Comparison of ENCODE assay signal across 1 cellular context in the genomic region with DNA sequence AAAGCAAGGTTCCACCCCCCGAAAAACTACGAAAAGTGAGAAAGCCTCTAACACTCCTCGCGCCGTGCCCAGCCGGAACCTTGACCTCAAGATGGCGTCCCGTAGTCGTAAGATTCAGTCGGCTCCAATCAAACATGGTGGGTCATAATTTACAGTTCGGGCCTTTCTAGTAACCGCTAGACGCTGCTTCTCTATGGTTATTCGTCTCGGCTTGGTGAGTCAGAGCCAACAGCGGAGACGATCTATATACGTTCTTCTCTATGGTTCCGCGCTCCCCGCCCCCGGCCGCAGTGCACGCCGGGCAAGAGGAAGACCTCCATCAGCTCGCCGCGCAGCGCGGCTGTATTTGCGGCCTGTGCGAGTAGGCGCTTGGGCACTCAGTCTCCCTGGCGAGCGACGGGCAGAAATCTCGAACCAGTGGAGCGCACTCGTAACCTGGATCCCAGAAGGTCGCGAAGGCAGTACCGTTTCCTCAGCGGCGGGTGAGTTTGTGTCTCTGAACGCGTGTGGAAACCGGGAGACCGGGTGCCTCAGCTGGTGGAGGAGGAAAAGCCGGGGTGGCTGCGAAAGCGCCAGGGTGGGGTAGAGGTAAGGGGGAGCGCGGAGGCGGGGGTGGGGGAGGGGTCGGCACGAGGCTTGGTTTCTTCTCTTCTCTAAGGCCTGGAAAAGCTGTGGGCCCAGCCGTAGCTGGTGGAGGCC.
TF ChIP-seq lines count a peak whose summit lies in the region.

A gene (plus strand): TSS at position 311 of the 699 bp plus-strand sequence. CDS start 13,108 bp downstream, outside the sequence.

TF ChIP-seq in HepG2, 621 proteins besides CTCF, POLR2A, EP300 and RAD21 (continued from another document and continues in another):
- peak; percentile 69; the same call in 1 of the 2 replicates for TF ChIP-seq ZNF232 (CRISPR knock-in tag; IDR thresholded peaks at IDR 0.05; ENCODE audit: borderline replicate concordance)
- TF ChIP-seq SMAD9 (CRISPR knock-in tag; IDR thresholded peaks at IDR 0.05) = 0 out of 2 replicates have a peak, but pooled peaks have one; percentile 36
- no peak for TF ChIP-seq ZFP37 (CRISPR knock-in tag; IDR thresholded peaks at IDR 0.05; ENCODE audit: borderline replicate concordance)
- TF ChIP-seq GFI1 (CRISPR knock-in tag; IDR thresholded peaks at IDR 0.05; ENCODE audit: borderline replicate concordance) = peak; percentile 32; the same call in 1 of the 2 replicates
- TF ChIP-seq, protein P1, sequence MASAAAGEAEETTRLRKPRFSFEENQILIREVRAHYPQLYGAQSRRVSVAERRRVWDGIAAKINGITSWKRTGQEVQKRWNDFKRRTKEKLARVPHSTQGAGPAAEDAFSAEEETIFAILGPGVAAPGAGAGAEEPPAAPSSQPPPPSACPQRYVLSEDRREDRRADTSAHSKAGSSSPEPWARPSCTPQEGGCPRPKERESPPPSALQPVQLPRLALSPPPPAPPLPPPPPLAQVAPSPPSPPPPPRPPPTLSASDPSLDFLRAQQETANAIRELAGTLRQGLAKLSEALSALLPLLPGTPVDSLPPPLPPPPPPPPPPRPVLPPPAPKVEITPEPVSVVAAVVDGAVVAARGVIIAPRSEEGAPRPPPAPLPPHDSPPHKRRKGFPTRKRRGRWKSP (CRISPR knock-in tag; IDR thresholded peaks at IDR 0.05) = peak; percentile 74; the same call in 1 of the 2 replicates
- TF ChIP-seq, protein P2, sequence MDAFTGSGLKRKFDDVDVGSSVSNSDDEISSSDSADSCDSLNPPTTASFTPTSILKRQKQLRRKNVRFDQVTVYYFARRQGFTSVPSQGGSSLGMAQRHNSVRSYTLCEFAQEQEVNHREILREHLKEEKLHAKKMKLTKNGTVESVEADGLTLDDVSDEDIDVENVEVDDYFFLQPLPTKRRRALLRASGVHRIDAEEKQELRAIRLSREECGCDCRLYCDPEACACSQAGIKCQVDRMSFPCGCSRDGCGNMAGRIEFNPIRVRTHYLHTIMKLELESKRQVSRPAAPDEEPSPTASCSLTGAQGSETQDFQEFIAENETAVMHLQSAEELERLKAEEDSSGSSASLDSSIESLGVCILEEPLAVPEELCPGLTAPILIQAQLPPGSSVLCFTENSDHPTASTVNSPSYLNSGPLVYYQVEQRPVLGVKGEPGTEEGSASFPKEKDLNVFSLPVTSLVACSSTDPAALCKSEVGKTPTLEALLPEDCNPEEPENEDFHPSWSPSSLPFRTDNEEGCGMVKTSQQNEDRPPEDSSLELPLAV (CRISPR knock-in tag; conservative IDR thresholded peaks at IDR 0.05; ENCODE audit: low read depth) = no peak
- TF ChIP-seq ATF7-NPFF (CRISPR knock-in tag; IDR thresholded peaks at IDR 0.05; ENCODE audit: low read depth) = 0 out of 2 replicates have a peak, but pooled peaks have one; percentile 8
- TF ChIP-seq, protein P3, sequence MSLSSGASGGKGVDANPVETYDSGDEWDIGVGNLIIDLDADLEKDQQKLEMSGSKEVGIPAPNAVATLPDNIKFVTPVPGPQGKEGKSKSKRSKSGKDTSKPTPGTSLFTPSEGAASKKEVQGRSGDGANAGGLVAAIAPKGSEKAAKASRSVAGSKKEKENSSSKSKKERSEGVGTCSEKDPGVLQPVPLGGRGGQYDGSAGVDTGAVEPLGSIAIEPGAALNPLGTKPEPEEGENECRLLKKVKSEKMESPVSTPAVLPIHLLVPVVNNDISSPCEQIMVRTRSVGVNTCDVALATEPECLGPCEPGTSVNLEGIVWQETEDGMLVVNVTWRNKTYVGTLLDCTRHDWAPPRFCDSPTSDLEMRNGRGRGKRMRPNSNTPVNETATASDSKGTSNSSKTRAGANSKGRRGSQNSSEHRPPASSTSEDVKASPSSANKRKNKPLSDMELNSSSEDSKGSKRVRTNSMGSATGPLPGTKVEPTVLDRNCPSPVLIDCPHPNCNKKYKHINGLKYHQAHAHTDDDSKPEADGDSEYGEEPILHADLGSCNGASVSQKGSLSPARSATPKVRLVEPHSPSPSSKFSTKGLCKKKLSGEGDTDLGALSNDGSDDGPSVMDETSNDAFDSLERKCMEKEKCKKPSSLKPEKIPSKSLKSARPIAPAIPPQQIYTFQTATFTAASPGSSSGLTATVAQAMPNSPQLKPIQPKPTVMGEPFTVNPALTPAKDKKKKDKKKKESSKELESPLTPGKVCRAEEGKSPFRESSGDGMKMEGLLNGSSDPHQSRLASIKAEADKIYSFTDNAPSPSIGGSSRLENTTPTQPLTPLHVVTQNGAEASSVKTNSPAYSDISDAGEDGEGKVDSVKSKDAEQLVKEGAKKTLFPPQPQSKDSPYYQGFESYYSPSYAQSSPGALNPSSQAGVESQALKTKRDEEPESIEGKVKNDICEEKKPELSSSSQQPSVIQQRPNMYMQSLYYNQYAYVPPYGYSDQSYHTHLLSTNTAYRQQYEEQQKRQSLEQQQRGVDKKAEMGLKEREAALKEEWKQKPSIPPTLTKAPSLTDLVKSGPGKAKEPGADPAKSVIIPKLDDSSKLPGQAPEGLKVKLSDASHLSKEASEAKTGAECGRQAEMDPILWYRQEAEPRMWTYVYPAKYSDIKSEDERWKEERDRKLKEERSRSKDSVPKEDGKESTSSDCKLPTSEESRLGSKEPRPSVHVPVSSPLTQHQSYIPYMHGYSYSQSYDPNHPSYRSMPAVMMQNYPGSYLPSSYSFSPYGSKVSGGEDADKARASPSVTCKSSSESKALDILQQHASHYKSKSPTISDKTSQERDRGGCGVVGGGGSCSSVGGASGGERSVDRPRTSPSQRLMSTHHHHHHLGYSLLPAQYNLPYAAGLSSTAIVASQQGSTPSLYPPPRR (CRISPR knock-in tag; IDR thresholded peaks at IDR 0.05; ENCODE audit: borderline replicate concordance) = no peak
- TF ChIP-seq, protein P4, sequence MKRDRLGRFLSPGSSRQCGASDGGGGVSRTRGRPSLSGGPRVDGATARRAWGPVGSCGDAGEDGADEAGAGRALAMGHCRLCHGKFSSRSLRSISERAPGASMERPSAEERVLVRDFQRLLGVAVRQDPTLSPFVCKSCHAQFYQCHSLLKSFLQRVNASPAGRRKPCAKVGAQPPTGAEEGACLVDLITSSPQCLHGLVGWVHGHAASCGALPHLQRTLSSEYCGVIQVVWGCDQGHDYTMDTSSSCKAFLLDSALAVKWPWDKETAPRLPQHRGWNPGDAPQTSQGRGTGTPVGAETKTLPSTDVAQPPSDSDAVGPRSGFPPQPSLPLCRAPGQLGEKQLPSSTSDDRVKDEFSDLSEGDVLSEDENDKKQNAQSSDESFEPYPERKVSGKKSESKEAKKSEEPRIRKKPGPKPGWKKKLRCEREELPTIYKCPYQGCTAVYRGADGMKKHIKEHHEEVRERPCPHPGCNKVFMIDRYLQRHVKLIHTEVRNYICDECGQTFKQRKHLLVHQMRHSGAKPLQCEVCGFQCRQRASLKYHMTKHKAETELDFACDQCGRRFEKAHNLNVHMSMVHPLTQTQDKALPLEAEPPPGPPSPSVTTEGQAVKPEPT (CRISPR knock-in tag; IDR thresholded peaks at IDR 0.05; ENCODE audit: low read depth) = no peak
- peak; percentile 54; the same call in 1 of the 2 replicates for TF ChIP-seq RELA (CRISPR knock-in tag; IDR thresholded peaks at IDR 0.05)
- peak; percentile 99 for TF ChIP-seq ZFY (CRISPR knock-in tag; IDR thresholded peaks at IDR 0.05)
- peak; percentile 31; the same call in 1 of the 2 replicates for TF ChIP-seq ZNF749 (CRISPR knock-in tag; IDR thresholded peaks at IDR 0.05; ENCODE audit: borderline replicate concordance)
- no peak for TF ChIP-seq KLF12 (CRISPR knock-in tag; IDR thresholded peaks at IDR 0.05; ENCODE audit: borderline replicate concordance)
- TF ChIP-seq GABPA (IDR thresholded peaks at IDR 0.05; ENCODE audit: low read depth, low read length) = no peak
- TF ChIP-seq GABPA (CRISPR knock-in tag; IDR thresholded peaks at IDR 0.05; ENCODE audit: low read depth) = peak; percentile 85
- peak; percentile 84; the same call in 1 of the 2 replicates for TF ChIP-seq ZNF747 (CRISPR knock-in tag; IDR thresholded peaks at IDR 0.05; ENCODE audit: borderline replicate concordance)
- no peak for TF ChIP-seq MAFK (conservative IDR thresholded peaks at IDR 0.05 in 1 of 2, IDR thresholded peaks at IDR 0.05 in 1 of 2; ENCODE audit: low read length in 2 of 2)
- peak; percentile 44; the same call in 1 of the 2 replicates for TF ChIP-seq SIX4 (CRISPR knock-in tag; IDR thresholded peaks at IDR 0.05)
- TF ChIP-seq, protein P5, sequence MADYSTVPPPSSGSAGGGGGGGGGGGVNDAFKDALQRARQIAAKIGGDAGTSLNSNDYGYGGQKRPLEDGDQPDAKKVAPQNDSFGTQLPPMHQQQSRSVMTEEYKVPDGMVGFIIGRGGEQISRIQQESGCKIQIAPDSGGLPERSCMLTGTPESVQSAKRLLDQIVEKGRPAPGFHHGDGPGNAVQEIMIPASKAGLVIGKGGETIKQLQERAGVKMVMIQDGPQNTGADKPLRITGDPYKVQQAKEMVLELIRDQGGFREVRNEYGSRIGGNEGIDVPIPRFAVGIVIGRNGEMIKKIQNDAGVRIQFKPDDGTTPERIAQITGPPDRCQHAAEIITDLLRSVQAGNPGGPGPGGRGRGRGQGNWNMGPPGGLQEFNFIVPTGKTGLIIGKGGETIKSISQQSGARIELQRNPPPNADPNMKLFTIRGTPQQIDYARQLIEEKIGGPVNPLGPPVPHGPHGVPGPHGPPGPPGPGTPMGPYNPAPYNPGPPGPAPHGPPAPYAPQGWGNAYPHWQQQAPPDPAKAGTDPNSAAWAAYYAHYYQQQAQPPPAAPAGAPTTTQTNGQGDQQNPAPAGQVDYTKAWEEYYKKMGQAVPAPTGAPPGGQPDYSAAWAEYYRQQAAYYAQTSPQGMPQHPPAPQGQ (CRISPR knock-in tag; IDR thresholded peaks at IDR 0.05; ENCODE audit: borderline replicate concordance) = no peak
- TF ChIP-seq SMC3 (IDR thresholded peaks at IDR 0.05; ENCODE audit: low read length) = no peak
- TF ChIP-seq, protein P6, sequence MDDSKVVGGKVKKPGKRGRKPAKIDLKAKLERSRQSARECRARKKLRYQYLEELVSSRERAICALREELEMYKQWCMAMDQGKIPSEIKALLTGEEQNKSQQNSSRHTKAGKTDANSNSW (CRISPR knock-in tag; IDR thresholded peaks at IDR 0.05; ENCODE audit: borderline replicate concordance) = peak; percentile 70; the same call in 1 of the 2 replicates
- TF ChIP-seq ZNF24 (IDR thresholded peaks at IDR 0.05) = no peak
- no peak for TF ChIP-seq ZNF484 (CRISPR knock-in tag; IDR thresholded peaks at IDR 0.05; ENCODE audit: borderline replicate concordance, low read depth)
- peak; percentile 82; the same call in 1 of the 2 replicates for TF ChIP-seq ZNF768 (CRISPR knock-in tag; IDR thresholded peaks at IDR 0.05)
- TF ChIP-seq, protein P7, sequence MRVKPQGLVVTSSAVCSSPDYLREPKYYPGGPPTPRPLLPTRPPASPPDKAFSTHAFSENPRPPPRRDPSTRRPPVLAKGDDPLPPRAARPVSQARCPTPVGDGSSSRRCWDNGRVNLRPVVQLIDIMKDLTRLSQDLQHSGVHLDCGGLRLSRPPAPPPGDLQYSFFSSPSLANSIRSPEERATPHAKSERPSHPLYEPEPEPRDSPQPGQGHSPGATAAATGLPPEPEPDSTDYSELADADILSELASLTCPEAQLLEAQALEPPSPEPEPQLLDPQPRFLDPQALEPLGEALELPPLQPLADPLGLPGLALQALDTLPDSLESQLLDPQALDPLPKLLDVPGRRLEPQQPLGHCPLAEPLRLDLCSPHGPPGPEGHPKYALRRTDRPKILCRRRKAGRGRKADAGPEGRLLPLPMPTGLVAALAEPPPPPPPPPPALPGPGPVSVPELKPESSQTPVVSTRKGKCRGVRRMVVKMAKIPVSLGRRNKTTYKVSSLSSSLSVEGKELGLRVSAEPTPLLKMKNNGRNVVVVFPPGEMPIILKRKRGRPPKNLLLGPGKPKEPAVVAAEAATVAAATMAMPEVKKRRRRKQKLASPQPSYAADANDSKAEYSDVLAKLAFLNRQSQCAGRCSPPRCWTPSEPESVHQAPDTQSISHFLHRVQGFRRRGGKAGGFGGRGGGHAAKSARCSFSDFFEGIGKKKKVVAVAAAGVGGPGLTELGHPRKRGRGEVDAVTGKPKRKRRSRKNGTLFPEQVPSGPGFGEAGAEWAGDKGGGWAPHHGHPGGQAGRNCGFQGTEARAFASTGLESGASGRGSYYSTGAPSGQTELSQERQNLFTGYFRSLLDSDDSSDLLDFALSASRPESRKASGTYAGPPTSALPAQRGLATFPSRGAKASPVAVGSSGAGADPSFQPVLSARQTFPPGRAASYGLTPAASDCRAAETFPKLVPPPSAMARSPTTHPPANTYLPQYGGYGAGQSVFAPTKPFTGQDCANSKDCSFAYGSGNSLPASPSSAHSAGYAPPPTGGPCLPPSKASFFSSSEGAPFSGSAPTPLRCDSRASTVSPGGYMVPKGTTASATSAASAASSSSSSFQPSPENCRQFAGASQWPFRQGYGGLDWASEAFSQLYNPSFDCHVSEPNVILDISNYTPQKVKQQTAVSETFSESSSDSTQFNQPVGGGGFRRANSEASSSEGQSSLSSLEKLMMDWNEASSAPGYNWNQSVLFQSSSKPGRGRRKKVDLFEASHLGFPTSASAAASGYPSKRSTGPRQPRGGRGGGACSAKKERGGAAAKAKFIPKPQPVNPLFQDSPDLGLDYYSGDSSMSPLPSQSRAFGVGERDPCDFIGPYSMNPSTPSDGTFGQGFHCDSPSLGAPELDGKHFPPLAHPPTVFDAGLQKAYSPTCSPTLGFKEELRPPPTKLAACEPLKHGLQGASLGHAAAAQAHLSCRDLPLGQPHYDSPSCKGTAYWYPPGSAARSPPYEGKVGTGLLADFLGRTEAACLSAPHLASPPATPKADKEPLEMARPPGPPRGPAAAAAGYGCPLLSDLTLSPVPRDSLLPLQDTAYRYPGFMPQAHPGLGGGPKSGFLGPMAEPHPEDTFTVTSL (CRISPR knock-in tag; IDR thresholded peaks at IDR 0.05; ENCODE audit: borderline replicate concordance) = no peak
- peak; percentile 52; the same call in 1 of the 2 replicates for TF ChIP-seq ZNF619 (CRISPR knock-in tag; IDR thresholded peaks at IDR 0.05)
- TF ChIP-seq ZFYVE20 (CRISPR knock-in tag; IDR thresholded peaks at IDR 0.05; ENCODE audit: borderline replicate concordance, low read depth) = no peak
- TF ChIP-seq, protein P8, sequence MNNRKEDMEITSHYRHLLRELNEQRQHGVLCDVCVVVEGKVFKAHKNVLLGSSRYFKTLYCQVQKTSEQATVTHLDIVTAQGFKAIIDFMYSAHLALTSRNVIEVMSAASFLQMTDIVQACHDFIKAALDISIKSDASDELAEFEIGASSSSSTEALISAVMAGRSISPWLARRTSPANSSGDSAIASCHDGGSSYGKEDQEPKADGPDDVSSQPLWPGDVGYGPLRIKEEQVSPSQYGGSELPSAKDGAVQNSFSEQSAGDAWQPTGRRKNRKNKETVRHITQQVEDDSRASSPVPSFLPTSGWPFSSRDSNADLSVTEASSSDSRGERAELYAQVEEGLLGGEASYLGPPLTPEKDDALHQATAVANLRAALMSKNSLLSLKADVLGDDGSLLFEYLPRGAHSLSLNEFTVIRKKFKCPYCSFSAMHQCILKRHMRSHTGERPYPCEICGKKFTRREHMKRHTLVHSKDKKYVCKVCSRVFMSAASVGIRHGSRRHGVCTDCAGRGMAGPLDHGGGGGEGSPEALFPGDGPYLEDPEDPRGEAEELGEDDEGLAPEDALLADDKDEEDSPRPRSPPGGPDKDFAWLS (CRISPR knock-in tag; IDR thresholded peaks at IDR 0.05; ENCODE audit: borderline replicate concordance) = no peak
- 0 out of 2 replicates have a peak, but pooled peaks have one; percentile 55 for TF ChIP-seq HOXA5 (CRISPR knock-in tag; IDR thresholded peaks at IDR 0.05)
- no peak for TF ChIP-seq ZNF816 (CRISPR knock-in tag; IDR thresholded peaks at IDR 0.05; ENCODE audit: borderline replicate concordance)
- peak; percentile 81 for TF ChIP-seq CREM (IDR thresholded peaks at IDR 0.05)
- no peak for TF ChIP-seq CREM (CRISPR knock-in tag; IDR thresholded peaks at IDR 0.05)
- TF ChIP-seq ZNF121 (CRISPR knock-in tag; IDR thresholded peaks at IDR 0.05) = no peak; the same call in 1 of the 2 replicates
- TF ChIP-seq RFXANK (CRISPR knock-in tag; IDR thresholded peaks at IDR 0.05) = 0 out of 2 replicates have a peak, but pooled peaks have one; percentile 58
